ENCODE assay signal across 1 cellular context in genomic region chr19:36113425-36113824, GRCh38.
TF ChIP-seq lines count a peak whose summit lies in the region.

No MANE protein-coding gene starts in this region.

TF ChIP-seq in GM12878, 131 proteins besides CTCF, POLR2A, EP300 and RAD21:
- TF ChIP-seq ESRRA (IDR thresholded peaks at IDR 0.05; ENCODE audit: low read length): no peak
- no peak for TF ChIP-seq JUND (IDR thresholded peaks at IDR 0.05; ENCODE audit: low read depth, low read length)
- TF ChIP-seq USF1 (IDR thresholded peaks at IDR 0.05; ENCODE audit: borderline replicate concordance, extremely low read length, insufficient read depth, low read depth, low read length): no peak
- TF ChIP-seq ZBTB33 (IDR thresholded peaks at IDR 0.05): no peak
- TF ChIP-seq IKZF2 (IDR thresholded peaks at IDR 0.05): no peak
- TF ChIP-seq SKIL (IDR thresholded peaks at IDR 0.05; ENCODE audit: low read depth, poor library complexity, severe bottlenecking): no peak
- no peak for TF ChIP-seq IKZF1 (conservative IDR thresholded peaks at IDR 0.05)
- no peak for TF ChIP-seq PML (IDR thresholded peaks at IDR 0.05; ENCODE audit: low read length)
- no peak for TF ChIP-seq SUPT20H (IDR thresholded peaks at IDR 0.05; ENCODE audit: borderline replicate concordance, control insufficient read depth, low read depth, low read length)
